Comparison of ENCODE assay signal across 1 cellular context in the genomic region with DNA sequence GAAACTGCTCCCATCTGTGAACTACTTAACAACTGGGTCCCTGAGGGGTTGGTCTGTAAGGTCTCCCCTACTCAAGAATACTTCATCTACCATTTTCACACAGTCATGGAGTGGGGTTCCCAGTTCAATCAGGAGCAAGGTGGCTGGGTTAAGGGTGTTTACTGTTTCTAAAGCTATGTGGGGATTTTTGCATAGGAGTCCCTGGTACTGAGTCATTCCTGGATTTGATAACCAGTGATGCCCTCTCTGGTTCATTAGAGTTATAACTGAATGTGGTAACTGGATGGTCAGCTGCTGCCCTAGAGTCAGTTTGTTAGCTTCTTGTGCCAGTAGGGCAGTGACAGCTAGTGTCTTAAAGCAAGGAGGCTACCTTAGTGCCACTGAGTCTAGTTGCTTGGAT.
TF ChIP-seq lines count a peak whose summit lies in the region.

No MANE protein-coding gene starts in this region.

TF ChIP-seq in IMR-90, 13 proteins besides CTCF, POLR2A, EP300 and RAD21 (continued from another document):
- TF ChIP-seq, protein P1, sequence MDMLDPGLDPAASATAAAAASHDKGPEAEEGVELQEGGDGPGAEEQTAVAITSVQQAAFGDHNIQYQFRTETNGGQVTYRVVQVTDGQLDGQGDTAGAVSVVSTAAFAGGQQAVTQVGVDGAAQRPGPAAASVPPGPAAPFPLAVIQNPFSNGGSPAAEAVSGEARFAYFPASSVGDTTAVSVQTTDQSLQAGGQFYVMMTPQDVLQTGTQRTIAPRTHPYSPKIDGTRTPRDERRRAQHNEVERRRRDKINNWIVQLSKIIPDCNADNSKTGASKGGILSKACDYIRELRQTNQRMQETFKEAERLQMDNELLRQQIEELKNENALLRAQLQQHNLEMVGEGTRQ (IDR thresholded peaks at IDR 0.05; ENCODE audit: low read depth, low read length) = no peak
- TF ChIP-seq SMC3 (IDR thresholded peaks at IDR 0.05; ENCODE audit: low read depth, low read length) (no peak), CHD1 (IDR thresholded peaks at IDR 0.05; ENCODE audit: low read depth, low read length) (no peak), RFX5 (IDR thresholded peaks at IDR 0.05; ENCODE audit: low read depth, low read length) (no peak), CEBPB (IDR thresholded peaks at IDR 0.05; ENCODE audit: low read depth, low read length) (no peak)
